In the genomic region with DNA sequence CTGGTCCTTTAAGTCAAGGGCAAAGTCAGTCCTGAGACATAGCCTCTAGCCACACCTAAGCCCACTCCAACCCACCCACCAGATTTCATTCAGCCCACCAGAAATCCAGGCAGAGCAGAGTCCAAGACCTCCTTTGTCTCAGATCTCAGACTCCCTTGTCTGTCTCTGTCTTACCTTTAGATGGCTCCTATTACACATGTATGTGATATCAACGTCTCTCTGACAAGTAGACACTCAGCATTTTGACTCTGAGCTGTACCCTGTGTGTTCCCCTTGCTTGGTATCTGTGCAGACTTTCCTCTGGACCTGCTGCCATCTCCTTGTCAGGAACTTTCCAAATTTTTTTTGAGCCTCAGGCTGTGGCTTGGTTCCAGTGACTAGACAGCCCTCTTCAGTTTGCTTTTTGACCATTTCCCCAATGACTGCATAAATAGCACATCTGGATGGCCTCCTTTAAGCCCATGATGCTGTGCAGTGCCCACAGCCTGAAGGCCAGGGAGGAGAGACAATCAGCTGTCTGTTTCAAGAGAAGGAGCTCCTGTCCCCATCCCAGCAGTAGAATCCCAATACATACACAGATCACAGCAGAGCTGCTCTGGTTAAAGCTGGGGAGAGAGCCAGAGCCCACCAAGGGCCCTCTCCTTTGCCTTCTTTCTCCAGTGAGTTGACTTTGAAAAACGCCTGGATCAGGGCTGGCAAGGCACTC, we compare ENCODE assay signal across 29 cellular contexts. TPM values are rescaled to one million over a fixed set of nuclear protein-coding genes. Genes with fewer than 3 reads are reported as not detected.
DNase-seq lines count a peak whose midpoint lies in the region; ATAC-seq, FAIRE-seq and TF ChIP-seq lines count a peak whose summit lies in the region.
"Had no signal": no experiment of that assay in that cellular context is flagged by ENCODE, and none has a peak within 500 bp of the region (broad histone marks: within the 10 kb centered on the region; RNA-seq: fewer than 3 reads in every experiment).

No MANE protein-coding gene starts in this region.

- DNase-seq in A549 (ENCODE audit: low read depth in 1 of 2, low spot score in 1 of 2) (no peak), caudate nucleus (lab: John Stamatoyannopoulos, UW) (peak in 47 of 61 donors; percentile 14 to 67 (median 41)), neural crest cell (ENCODE audit: low read depth, low spot score) (no peak), HK-2 (ENCODE audit: unreplicated experiment) (no peak), NCI-H82 treated with DMSO at 0.1 percent for 48 hours (lab: John Stamatoyannopoulos, UW; ENCODE audit: unreplicated experiment) (no peak), NCI-H748 (lab: John Stamatoyannopoulos, UW; ENCODE audit: unreplicated experiment) (no peak), left ventricle myocardium inferior (no peak)
- DNase-seq: activated naive CD4-positive, alpha-beta T cell treated with anti-CD3 and anti-CD28 coated beads for 36 hours; activated T-cell treated with anti-CD3 and anti-CD28 coated beads, Interleukin-2, amount 50 U/mL, for 48 hours; aorta; central memory CD4-positive, alpha-beta T cell; heart right ventricle; naive thymus-derived CD4-positive, alpha-beta T cell; NCI-H1092; NCI-H187 treated with DMSO at 0.1 percent for 48 hours; NCI-H69; right cardiac atrium; stimulated activated CD4-positive, alpha-beta T cell treated with anti-CD3 and anti-CD28 coated beads, Interleukin-12 subunit alpha, Interleukin-12 subunit beta, amount 100 ng/mL, for 4 hours; stimulated activated CD4-positive, alpha-beta T cell treated with anti-CD3 and anti-CD28 coated beads, Interleukin-4, amount 100 ng/mL, for 4 hours; stimulated activated naive CD8-positive, alpha-beta T cell treated with anti-CD3 and anti-CD28 coated beads, Interleukin-15, Interleukin-2, amounts not matched to agents 100 U/mL and 50 U/mL, for 24 hours; tibial artery had no signal

- H3K36me3 ChIP-seq in left ventricle myocardium inferior: no peaks in the 10 kb centered on the region

- no peak for TF ChIP-seq POLR2A in A549 (IDR thresholded peaks at IDR 0.05; ENCODE audit: low read length)

- H3K27ac Mint-ChIP-seq in IgD-negative memory B cell: peak overlapping the region in 2 of 3 donors; percentile 18 to 29
- H3K27ac Mint-ChIP-seq in neural crest cell (ENCODE audit: unreplicated experiment): no peak overlapping the region
- H3K27ac Mint-ChIP-seq: activated naive CD4-positive, alpha-beta T cell treated with anti-CD3 and anti-CD28 coated beads for 36 hours had no signal

- H3K36me3 Mint-ChIP-seq in IgD-negative memory B cell (peaks cover 8% of the 10 kb centered on the region), neural crest cell (ENCODE audit: low read depth) (no peaks in the 10 kb centered on the region)

- H3K9me3 ChIP-seq in A549: no peaks in the 10 kb centered on the region
- H3K9me3 ChIP-seq in left ventricle myocardium inferior (replicated peaks): no peaks in the 10 kb centered on the region
- H3K9me3 ChIP-seq: heart right ventricle, tibial artery had no signal

- no peaks in the 10 kb centered on the region for H3K27me3 Mint-ChIP-seq in IgD-negative memory B cell
- H3K27me3 Mint-ChIP-seq in neural crest cell (ENCODE audit: low read depth): no peaks in the 10 kb centered on the region
- H3K27me3 Mint-ChIP-seq: naive thymus-derived CD4-positive, alpha-beta T cell had no signal

- TF ChIP-seq CTCF in A549 (IDR thresholded peaks at IDR 0.05) (no peak), neural crest cell (conservative IDR thresholded peaks at IDR 0.05) (no peak), left ventricle myocardium inferior (IDR thresholded peaks at IDR 0.05; ENCODE audit: borderline replicate concordance) (no peak)

- no peak overlapping the region for H3K27ac ChIP-seq in A549
- H3K27ac ChIP-seq in caudate nucleus (ENCODE audit: low read depth, low read length): peak overlapping the region; percentile 83
- H3K27ac ChIP-seq in left ventricle myocardium inferior (replicated peaks): no peak overlapping the region
- H3K27ac ChIP-seq: C4-2B, heart right ventricle, tibial artery had no signal

- CTCF ChIA-PET in A549 (lab: Yijun Ruan, JAX): interaction anchor here (1.1 to 1.9 kb wide), 3 partner anchors 16 to 140 kb away, joined by 4 to 11 read pairs (median 5); no protein-coding TSS in a partner anchor

- H3K4me1 Mint-ChIP-seq in IgD-negative memory B cell (peaks cover 0 to 4% (median 3%) of the 10 kb centered on the region in 3 donors), neural crest cell (peaks cover 7% of the 10 kb centered on the region)

- POLR2A ChIA-PET in A549 (lab: Yijun Ruan, JAX): no interaction called here

- no peaks in the 10 kb centered on the region for H3K27me3 ChIP-seq in left ventricle myocardium inferior (ENCODE audit: low read depth)
- H3K27me3 ChIP-seq: heart right ventricle, tibial artery had no signal

- intact Hi-C loops in left ventricle myocardium inferior (cut with micrococcal nuclease): no loop called here

- peak; percentile 53 to 64; a peak in 4 of 6 replicates for ATAC-seq in A549
- ATAC-seq: activated CD4-positive, CD25-positive, alpha-beta regulatory T cell treated with anti-CD3 and anti-CD28 coated beads, Interleukin-2, amount 50 U/mL, for 24 hours; heart right ventricle; HepG2; left lobe of liver; naive thymus-derived CD4-positive, alpha-beta T cell; right cardiac atrium; Right ventricle myocardium inferior; stimulated activated naive CD8-positive, alpha-beta T cell treated with anti-CD3 and anti-CD28 coated beads, Interleukin-15, Interleukin-2, amounts not matched to agents 100 U/mL and 50 U/mL, for 24 hours had no signal

- no peak for FAIRE-seq in A549 (lab: Jason Lieb, UNC)
- FAIRE-seq: endothelial cell of umbilical vein, GM19239, HepG2 had no signal

- no peak for TF ChIP-seq EP300 in A549 (IDR thresholded peaks at IDR 0.05)

- H3K4me2 ChIP-seq in A549: no peak overlapping the region

- H3K4me1 ChIP-seq in A549: no peaks in the 10 kb centered on the region
- no peaks in the 10 kb centered on the region for H3K4me1 ChIP-seq in left ventricle myocardium inferior

- TF ChIP-seq RAD21 in A549 (conservative IDR thresholded peaks at IDR 0.05 in 1 of 2, IDR thresholded peaks at IDR 0.05 in 1 of 2): no peak

- no peak overlapping the region for H3K4me3 ChIP-seq in A549
- H3K4me3 ChIP-seq in left ventricle myocardium inferior: no peak overlapping the region
- H3K4me3 ChIP-seq: heart right ventricle, tibial artery had no signal

- no peaks in the 10 kb centered on the region for H3K9me3 Mint-ChIP-seq in IgD-negative memory B cell
- H3K9me3 Mint-ChIP-seq in neural crest cell: no peaks in the 10 kb centered on the region
- H3K9me3 Mint-ChIP-seq: activated naive CD4-positive, alpha-beta T cell treated with anti-CD3 and anti-CD28 coated beads for 36 hours; naive thymus-derived CD4-positive, alpha-beta T cell had no signal

- 22% methylated on average over 2 of the region's 2 CpGs for WGBS in A549 (ENCODE audit: missing lambda C conversion rate)

- H3K4me3 Mint-ChIP-seq in IgD-negative memory B cell (no peak overlapping the region), neural crest cell (peak overlapping the region; percentile 18)
- H3K4me3 Mint-ChIP-seq: activated naive CD4-positive, alpha-beta T cell treated with anti-CD3 and anti-CD28 coated beads for 36 hours; naive thymus-derived CD4-positive, alpha-beta T cell had no signal

TF ChIP-seq in A549, 52 proteins besides CTCF, POLR2A, EP300 and RAD21 (continues in another document):
- no peak for TF ChIP-seq RNF2 (IDR thresholded peaks at IDR 0.05; ENCODE audit: borderline replicate concordance, low read depth)
- no peak for TF ChIP-seq RARB (CRISPR knock-in tag; IDR thresholded peaks at IDR 0.05)
- TF ChIP-seq ZC3H11A (IDR thresholded peaks at IDR 0.05): no peak
- TF ChIP-seq, protein P1, sequence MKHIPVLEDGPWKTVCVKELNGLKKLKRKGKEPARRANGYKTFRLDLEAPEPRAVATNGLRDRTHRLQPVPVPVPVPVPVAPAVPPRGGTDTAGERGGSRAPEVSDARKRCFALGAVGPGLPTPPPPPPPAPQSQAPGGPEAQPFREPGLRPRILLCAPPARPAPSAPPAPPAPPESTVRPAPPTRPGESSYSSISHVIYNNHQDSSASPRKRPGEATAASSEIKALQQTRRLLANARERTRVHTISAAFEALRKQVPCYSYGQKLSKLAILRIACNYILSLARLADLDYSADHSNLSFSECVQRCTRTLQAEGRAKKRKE (CRISPR knock-in tag; IDR thresholded peaks at IDR 0.05; ENCODE audit: low read depth): no peak

RNA-seq across cellular contexts. Expression of a gene that starts 7.0 kb away (rescaled TPM):
- polyA plus RNA-seq in A549 (2011; rRNA removed) (1.3 and 1.7 TPM in 2 replicates), A549 (2017; fragmentation: RNase III; extraction: RNeasy Plus Mini Kit Qiagen cat#74134 plus additional on column Dnase treatment) (0.58 to 0.92 TPM (median 0.77 TPM) in 3 replicates), IgD-negative memory B cell (3.2 TPM)
- polyA plus RNA-seq in A549 (2012; cell fraction: cytosol; rRNA removed): 1.3 TPM in 2 replicates
- 3.5 and 4.2 TPM in 2 replicates for polyA plus RNA-seq in A549 (2012; cell fraction: nucleus; rRNA removed)
- 2.9 and 4.3 TPM in 2 replicates for polyA minus RNA-seq in A549 (2011; rRNA and poly(A)+ RNA removed)
- total RNA-seq in neural crest cell (7.7 and 9.3 TPM in 2 replicates), left ventricle myocardium inferior (9.9 TPM)

RNA-seq across cellular contexts. Expression of a gene that starts 27.8 kb away (rescaled TPM):
- polyA plus RNA-seq in A549 (2011; rRNA removed) (375 and 459 TPM in 2 replicates), A549 (2017; fragmentation: RNase III; extraction: RNeasy Plus Mini Kit Qiagen cat#74134 plus additional on column Dnase treatment) (290 to 304 TPM (median 292 TPM) in 3 replicates), IgD-negative memory B cell (1,104 TPM)
- polyA plus RNA-seq in A549 (2012; cell fraction: cytosol; rRNA removed): 562 and 808 TPM in 2 replicates
- 357 and 411 TPM in 2 replicates for polyA plus RNA-seq in A549 (2012; cell fraction: nucleus; rRNA removed)
- polyA minus RNA-seq in A549 (2011; rRNA and poly(A)+ RNA removed): 415 and 549 TPM in 2 replicates
- total RNA-seq in neural crest cell (70.0 and 80.4 TPM in 2 replicates), left ventricle myocardium inferior (179 TPM)

RNA-seq across cellular contexts. Expression of a gene that starts 37.9 kb away (rescaled TPM):
- polyA plus RNA-seq in A549 (2011; rRNA removed) (36.9 and 39.8 TPM in 2 replicates), A549 (2017; fragmentation: RNase III; extraction: RNeasy Plus Mini Kit Qiagen cat#74134 plus additional on column Dnase treatment) (18.7 to 19.4 TPM (median 19.0 TPM) in 3 replicates), IgD-negative memory B cell (10.3 TPM)
- polyA plus RNA-seq in A549 (2012; cell fraction: cytosol; rRNA removed): 15.8 and 15.9 TPM in 2 replicates
- 8.3 and 13.1 TPM in 2 replicates for polyA plus RNA-seq in A549 (2012; cell fraction: nucleus; rRNA removed)
- 10.9 TPM in 2 replicates for polyA minus RNA-seq in A549 (2011; rRNA and poly(A)+ RNA removed)
- total RNA-seq in neural crest cell (28.5 and 28.8 TPM in 2 replicates), left ventricle myocardium inferior (22.8 TPM)

RNA-seq across cellular contexts. Expression of a gene that starts 59.4 kb away (rescaled TPM):
- 27.2 and 38.3 TPM in 2 replicates for polyA plus RNA-seq in A549 (2011; rRNA removed)
- polyA plus RNA-seq in A549 (2012; cell fraction: cytosol; rRNA removed): 15.1 and 16.5 TPM in 2 replicates
- 5.3 and 9.7 TPM in 2 replicates for polyA plus RNA-seq in A549 (2012; cell fraction: nucleus; rRNA removed)
- polyA plus RNA-seq in A549 (2017; fragmentation: RNase III; extraction: RNeasy Plus Mini Kit Qiagen cat#74134 plus additional on column Dnase treatment): 14.8 to 16.4 TPM (median 15.5 TPM) in 3 replicates
- polyA minus RNA-seq in A549 (2011; rRNA and poly(A)+ RNA removed): 20.3 and 22.3 TPM in 2 replicates
- 82.1 TPM for polyA plus RNA-seq in IgD-negative memory B cell
- total RNA-seq in neural crest cell: 0.82 and 1.6 TPM in 2 replicates
- total RNA-seq in left ventricle myocardium inferior: 3.3 TPM

Comparison
In these comparisons a context has a peak if more than half of its experiments do, and no peak if none do; other contexts are left out.
1. DNase-seq: peak in caudate nucleus (47 of 61); none in A549 (0 of 2), neural crest cell (single experiment), HK-2 (single experiment), NCI-H82 treated with DMSO at 0.1 percent for 48 hours (single experiment), NCI-H748 (single experiment) and left ventricle myocardium inferior (single experiment).